In the genomic region with DNA sequence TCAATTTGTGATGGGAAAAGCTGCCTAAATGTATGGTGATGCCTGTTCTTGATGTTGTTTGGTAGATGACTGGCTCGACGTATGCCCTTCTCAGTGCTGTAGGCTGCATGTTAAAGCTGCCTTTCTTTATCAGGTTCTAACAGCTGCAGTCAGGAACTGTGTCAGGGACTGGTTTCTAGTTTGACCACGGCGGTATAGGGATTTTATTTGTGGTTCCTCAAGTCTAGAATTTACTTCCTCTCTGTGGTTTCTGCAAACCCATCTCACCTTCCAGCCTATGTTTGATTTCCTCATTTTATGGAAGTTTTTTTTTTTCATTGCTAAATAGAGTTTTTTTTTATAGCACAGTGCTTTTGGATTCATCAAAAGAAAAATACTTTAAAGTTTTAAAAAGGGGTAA, we compare ENCODE assay signal across 8 cellular contexts. TPM values are rescaled to one million over a fixed set of nuclear protein-coding genes. Genes with fewer than 3 reads are reported as not detected.
DNase-seq lines count a peak whose midpoint lies in the region; ATAC-seq and TF ChIP-seq lines count a peak whose summit lies in the region.

No MANE protein-coding gene starts in this region.

- peaks cover 0 to 22% (median 0%) of the 10 kb centered on the region in 3 donors for H3K4me1 ChIP-seq in gastroesophageal sphincter

- ATAC-seq in Right ventricle myocardium superior (ENCODE audit: poor library complexity) (peak; percentile 30), Right ventricle myocardium inferior (no peak), HG02678 (IDR thresholded peaks at IDR 0.05; ENCODE audit: unreplicated experiment) (peak; percentile 73), gastroesophageal sphincter (no peak)
- ATAC-seq in stimulated activated naive CD8-positive, alpha-beta T cell treated with anti-CD3 and anti-CD28 coated beads, Interleukin-15, amount 100 ng/mL, for 72 hours: peak; percentile 68

- no peak for DNase-seq in Right ventricle myocardium superior
- DNase-seq in Right ventricle myocardium inferior (ENCODE audit: missing footprints): no peak
- peak; percentile 94 for DNase-seq in NB4 (ENCODE audit: low read depth)
- DNase-seq in choroid plexus epithelial cell (ENCODE audit: low read depth): peak; percentile 36
- peak; percentile 17 to 32 for DNase-seq in stimulated activated naive CD8-positive, alpha-beta T cell treated with anti-CD3 and anti-CD28 coated beads, Interleukin-15, amount 100 ng/mL, for 72 hours
- no peak for DNase-seq in NCI-H1694 (lab: John Stamatoyannopoulos, UW)

- peaks cover 15% of the 10 kb centered on the region for H3K27me3 Mint-ChIP-seq in stimulated activated naive CD8-positive, alpha-beta T cell treated with anti-CD3 and anti-CD28 coated beads, Interleukin-15, amount 100 ng/mL, for 72 hours

- TF ChIP-seq CTCF in NB4 (IDR thresholded peaks at IDR 0.05; ENCODE audit: low read depth, low read length) (no peak), choroid plexus epithelial cell (conservative IDR thresholded peaks at IDR 0.05; ENCODE audit: low read depth, low read length) (no peak), gastroesophageal sphincter (IDR thresholded peaks at IDR 0.05) (no peak)

- H3K4me3 ChIP-seq in NB4 (ENCODE audit: low read depth, low read length) (no peak overlapping the region), choroid plexus epithelial cell (ENCODE audit: low read depth, low read length) (no peak overlapping the region), gastroesophageal sphincter (no peak overlapping the region)

- WGBS in gastroesophageal sphincter (ENCODE audit: low coverage in 1 of 2), 2 donors: 80 to 83% methylated on average over 2 to 4 of the region's 4 CpGs

- no peaks in the 10 kb centered on the region for H3K9me3 Mint-ChIP-seq in stimulated activated naive CD8-positive, alpha-beta T cell treated with anti-CD3 and anti-CD28 coated beads, Interleukin-15, amount 100 ng/mL, for 72 hours

- H3K27me3 ChIP-seq in gastroesophageal sphincter: no peaks in the 10 kb centered on the region

- H3K9me3 ChIP-seq in gastroesophageal sphincter: no peaks in the 10 kb centered on the region

- TF ChIP-seq POLR2A in NB4 (IDR thresholded peaks at IDR 0.05; ENCODE audit: extremely low read depth, insufficient read length): no peak
- TF ChIP-seq POLR2A in gastroesophageal sphincter (IDR thresholded peaks at IDR 0.05): no peak

- peak overlapping the region in 1 of 2 donors; percentile 59 for H3K27ac Mint-ChIP-seq in stimulated activated naive CD8-positive, alpha-beta T cell treated with anti-CD3 and anti-CD28 coated beads, Interleukin-15, amount 100 ng/mL, for 72 hours

- H3K27ac ChIP-seq in gastroesophageal sphincter: no peak overlapping the region

- no peak for TF ChIP-seq EP300 in gastroesophageal sphincter (IDR thresholded peaks at IDR 0.05)

- peaks cover 42% of the 10 kb centered on the region for H3K4me1 Mint-ChIP-seq in stimulated activated naive CD8-positive, alpha-beta T cell treated with anti-CD3 and anti-CD28 coated beads, Interleukin-15, amount 100 ng/mL, for 72 hours

- H3K36me3 ChIP-seq in gastroesophageal sphincter: peaks cover 0 to 11% of the 10 kb centered on the region in 2 donors

- intact Hi-C loops in Right ventricle myocardium superior (cut with DNase I): no loop called here
- intact Hi-C loops in Right ventricle myocardium inferior (cut with DNase I): no loop called here

- peak overlapping the region; percentile 28 to 85 for H3K4me3 Mint-ChIP-seq in stimulated activated naive CD8-positive, alpha-beta T cell treated with anti-CD3 and anti-CD28 coated beads, Interleukin-15, amount 100 ng/mL, for 72 hours

RNA-seq across cellular contexts. Expression of a gene that starts 26.5 kb away (rescaled TPM):
- total RNA-seq in Right ventricle myocardium superior (20.3 TPM), Right ventricle myocardium inferior (22.5 TPM), gastroesophageal sphincter (10 to 100 TPM; 16.0 to 34.5 (median 22.1) TPM)

Comparison
In these comparisons a context has a peak if more than half of its experiments do, and no peak if none do; other contexts are left out.
1. ATAC-seq: peak in Right ventricle myocardium superior (single experiment), HG02678 (single experiment) and stimulated activated naive CD8-positive, alpha-beta T cell treated with anti-CD3 and anti-CD28 coated beads, Interleukin-15, amount 100 ng/mL, for 72 hours (single experiment); none in Right ventricle myocardium inferior (single experiment) and gastroesophageal sphincter (single experiment).
2. DNase-seq: peak in NB4 (single experiment), choroid plexus epithelial cell (single experiment) and stimulated activated naive CD8-positive, alpha-beta T cell treated with anti-CD3 and anti-CD28 coated beads, Interleukin-15, amount 100 ng/mL, for 72 hours (2 of 2); none in Right ventricle myocardium superior (single experiment), Right ventricle myocardium inferior (single experiment) and NCI-H1694 (single experiment).